Comparison of ENCODE assay signal across 25 cellular contexts in the genomic region with DNA sequence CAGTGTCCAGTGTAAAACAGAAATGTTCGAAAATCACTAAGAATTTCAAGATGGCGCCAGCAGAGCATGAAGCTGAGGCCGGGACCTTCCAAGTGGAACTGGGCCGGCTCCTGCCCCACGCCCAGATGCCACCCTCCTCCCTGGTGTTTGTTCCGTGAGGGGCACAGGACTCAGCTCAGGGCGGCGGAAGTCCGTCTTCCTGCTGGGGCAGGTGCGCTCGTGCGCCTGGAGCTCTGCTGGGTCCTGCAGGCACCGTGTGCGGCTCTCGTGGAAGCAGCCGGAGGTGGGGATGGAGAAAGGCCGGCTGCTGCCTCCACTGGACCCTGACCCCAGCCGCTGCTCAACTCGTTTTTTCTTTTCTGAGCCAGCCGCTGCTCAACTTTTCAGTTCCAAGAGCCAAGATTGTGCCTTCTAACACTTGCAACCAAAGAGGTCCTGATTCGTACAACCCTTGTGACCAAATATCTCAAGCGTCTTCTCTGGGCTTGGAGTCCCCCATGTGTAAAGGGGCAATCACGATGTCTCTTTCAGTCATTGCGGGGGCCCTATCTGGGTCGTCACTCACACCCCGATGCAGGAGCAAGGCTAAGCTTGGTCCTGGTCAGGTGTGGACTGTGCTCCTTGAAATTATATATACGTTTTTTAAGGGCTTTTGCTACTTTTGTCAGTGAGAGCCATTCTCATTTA.
"Had no signal": no experiment of that assay in that cellular context is flagged by ENCODE, and none has a peak within 500 bp of the region (broad histone marks: within the 10 kb centered on the region; RNA-seq: fewer than 3 reads in every experiment).

No MANE protein-coding gene starts in this region.

- H3K4me1 ChIP-seq: gastroesophageal sphincter, heart left ventricle, lower lobe of right lung, prostate gland, spleen, tibial artery, uterus had no signal

- H3K9me3 Mint-ChIP-seq: activated CD4-positive, alpha-beta T cell treated with anti-CD3 and anti-CD28 coated beads, Interleukin-2, amount 10 ng/mL, durations not matched to agents 7 days and 5 days; activated naive CD4-positive, alpha-beta T cell treated with anti-CD3 and anti-CD28 coated beads, Interleukin-2, amount 50 U/mL, for 24 hours; activated T-cell treated with anti-CD3 and anti-CD28 coated beads, Interleukin-2, amount 50 U/mL, for 72 hours; effector memory CD8-positive, alpha-beta T cell; T-helper 2 cell treated with Interferon-gamma antibody and Interleukin-4, amounts not matched to agents 5 μg/mL and 100 μg/mL, for 36 hours had no signal

- H3K4me1 Mint-ChIP-seq: activated CD4-positive, alpha-beta T cell treated with anti-CD3 and anti-CD28 coated beads, Interleukin-2, amount 10 ng/mL, durations not matched to agents 7 days and 5 days; activated naive CD4-positive, alpha-beta T cell treated with anti-CD3 and anti-CD28 coated beads, Interleukin-2, amount 50 U/mL, for 24 hours; naive thymus-derived CD4-positive, alpha-beta T cell had no signal

- H3K27ac ChIP-seq: gastroesophageal sphincter, heart left ventricle, lower lobe of right lung, ovary, prostate gland, spleen, tibial artery, uterus, VCaP had no signal

- H3K4me3 ChIP-seq: gastroesophageal sphincter, heart left ventricle, lower lobe of right lung, ovary, prostate gland, spleen, tibial artery, uterus had no signal

- H3K9me3 ChIP-seq: gastroesophageal sphincter, heart left ventricle, lower lobe of right lung, ovary, prostate gland, spleen, tibial artery, uterus had no signal

- H3K36me3 ChIP-seq: gastroesophageal sphincter, heart left ventricle, lower lobe of right lung, ovary, prostate gland, spleen, tibial artery, uterus had no signal

- ATAC-seq: activated CD4-positive, CD25-positive, alpha-beta regulatory T cell treated with anti-CD3 and anti-CD28 coated beads, Interleukin-2, amount 50 U/mL, for 24 hours; activated CD8-positive, alpha-beta T cell treated with anti-CD3 and anti-CD28 coated beads, Interleukin-2, amount 10 ng/mL, durations not matched to agents 7 days and 5 days; activated T-cell treated with anti-CD3 and anti-CD28 coated beads, Interleukin-2, amount 50 U/mL, for 72 hours; effector memory CD8-positive, alpha-beta T cell; gastroesophageal sphincter; heart left ventricle; left cardiac atrium; lower lobe of right lung; naive thymus-derived CD4-positive, alpha-beta T cell; SK-N-SH treated with all-trans-retinoic acid at 6 μM for 48 hours had no signal

- H3K27me3 ChIP-seq: ovary, uterus had no signal

- H3K36me3 Mint-ChIP-seq: activated naive CD4-positive, alpha-beta T cell treated with anti-CD3 and anti-CD28 coated beads, Interleukin-2, amount 50 U/mL, for 24 hours; brain; naive thymus-derived CD4-positive, alpha-beta T cell had no signal

- DNase-seq: activated CD4-positive, alpha-beta T cell treated with anti-CD3 and anti-CD28 coated beads, Interleukin-2, amount 10 ng/mL, durations not matched to agents 7 days and 5 days; activated CD8-positive, alpha-beta T cell treated with anti-CD3 and anti-CD28 coated beads, Interleukin-2, amount 10 ng/mL, durations not matched to agents 7 days and 5 days; activated gamma-delta T cell treated with Interleukin-2 at 50 U/mL for 16 hours; activated T-cell treated with anti-CD3 and anti-CD28 coated beads, Interleukin-2, amount 50 U/mL, for 72 hours; aorta; caudate nucleus; effector memory CD8-positive, alpha-beta T cell; heart left ventricle; left cardiac atrium; lower lobe of right lung; ovary; stimulated activated CD4-positive, alpha-beta T cell treated with anti-CD3 and anti-CD28 coated beads, Interleukin-4, amount 100 ng/mL, for 1 hour; stimulated activated naive CD4-positive, alpha-beta T cell treated with Interleukin-2 at 50 U/mL for 16 hours; uterus had no signal

- H3K27me3 Mint-ChIP-seq: activated CD4-positive, alpha-beta T cell treated with anti-CD3 and anti-CD28 coated beads, Interleukin-2, amount 10 ng/mL, durations not matched to agents 7 days and 5 days; activated naive CD4-positive, alpha-beta T cell treated with anti-CD3 and anti-CD28 coated beads, Interleukin-2, amount 50 U/mL, for 24 hours; brain had no signal

- H3K27ac Mint-ChIP-seq: activated CD4-positive, alpha-beta T cell treated with anti-CD3 and anti-CD28 coated beads, Interleukin-2, amount 10 ng/mL, durations not matched to agents 7 days and 5 days; activated CD8-positive, alpha-beta T cell treated with anti-CD3 and anti-CD28 coated beads, Interleukin-2, amount 10 ng/mL, durations not matched to agents 7 days and 5 days; activated naive CD4-positive, alpha-beta T cell treated with anti-CD3 and anti-CD28 coated beads, Interleukin-2, amount 50 U/mL, for 24 hours; activated T-cell treated with anti-CD3 and anti-CD28 coated beads, Interleukin-2, amount 50 U/mL, for 72 hours; effector memory CD8-positive, alpha-beta T cell; naive thymus-derived CD4-positive, alpha-beta T cell; T-helper 2 cell treated with Interferon-gamma antibody and Interleukin-4, amounts not matched to agents 5 μg/mL and 100 μg/mL, for 36 hours had no signal

- H3K4me3 Mint-ChIP-seq: activated CD4-positive, alpha-beta T cell treated with anti-CD3 and anti-CD28 coated beads, Interleukin-2, amount 10 ng/mL, durations not matched to agents 7 days and 5 days; activated CD8-positive, alpha-beta T cell treated with anti-CD3 and anti-CD28 coated beads, Interleukin-2, amount 10 ng/mL, durations not matched to agents 7 days and 5 days; activated naive CD4-positive, alpha-beta T cell treated with anti-CD3 and anti-CD28 coated beads, Interleukin-2, amount 50 U/mL, for 24 hours; activated T-cell treated with anti-CD3 and anti-CD28 coated beads, Interleukin-2, amount 50 U/mL, for 72 hours; brain; effector memory CD8-positive, alpha-beta T cell; naive thymus-derived CD4-positive, alpha-beta T cell; T-helper 2 cell treated with Interferon-gamma antibody and Interleukin-4, amounts not matched to agents 5 μg/mL and 100 μg/mL, for 36 hours had no signal
